1 cellular context compared by ENCODE assay signal in the genomic region with DNA sequence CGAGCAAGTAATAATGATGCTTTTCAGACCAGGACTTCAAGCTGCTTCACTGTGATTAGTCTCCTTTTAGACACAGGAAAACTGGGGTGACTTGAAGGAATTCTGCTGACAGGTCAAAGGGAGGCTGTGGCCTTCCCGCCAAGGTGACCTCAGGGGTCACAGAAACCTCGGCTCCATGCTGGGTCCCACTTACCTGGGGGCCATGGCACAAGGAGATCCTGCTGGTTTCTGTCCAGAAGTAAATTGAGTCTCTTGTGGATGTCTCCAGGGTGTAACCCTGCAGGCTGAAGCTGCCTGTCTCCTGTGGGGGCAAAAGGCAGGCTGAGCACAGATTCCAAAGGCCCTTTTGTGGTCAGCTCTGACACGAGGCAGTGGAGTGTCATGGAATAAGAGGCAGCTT.
TF ChIP-seq lines count a peak whose summit lies in the region.

No MANE protein-coding gene starts in this region.

TF ChIP-seq in H1, 55 proteins besides CTCF, POLR2A, EP300 and RAD21:
- TF ChIP-seq SP4 (IDR thresholded peaks at IDR 0.05; ENCODE audit: low read length) (no peak), JUN (IDR thresholded peaks at IDR 0.05; ENCODE audit: low read depth, low read length) (no peak), JUND (IDR thresholded peaks at IDR 0.05; ENCODE audit: low read length) (no peak), POLR2AphosphoS5 (IDR thresholded peaks at IDR 0.05; ENCODE audit: low read depth, low read length) (no peak)
- TF ChIP-seq, protein P1, sequence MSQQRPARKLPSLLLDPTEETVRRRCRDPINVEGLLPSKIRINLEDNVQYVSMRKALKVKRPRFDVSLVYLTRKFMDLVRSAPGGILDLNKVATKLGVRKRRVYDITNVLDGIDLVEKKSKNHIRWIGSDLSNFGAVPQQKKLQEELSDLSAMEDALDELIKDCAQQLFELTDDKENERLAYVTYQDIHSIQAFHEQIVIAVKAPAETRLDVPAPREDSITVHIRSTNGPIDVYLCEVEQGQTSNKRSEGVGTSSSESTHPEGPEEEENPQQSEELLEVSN (IDR thresholded peaks at IDR 0.05), result peak; percentile 21; the same call in 1 of the 2 replicates
